Comparison of ENCODE assay signal across 8 cellular contexts in genomic region chr2:195543902-195544894, GRCh38.
DNase-seq lines count a peak whose midpoint lies in the region; ATAC-seq and TF ChIP-seq lines count a peak whose summit lies in the region.

No MANE protein-coding gene starts in this region.

- POLR2A ChIA-PET in Panc1 (lab: Charles Lee), result interaction anchor here (0.7 kb wide), 1 partner anchor 112 kb away, joined by 13 read pairs; no protein-coding TSS in a partner anchor

- peaks cover 2% of the 10 kb centered on the region for H3K27me3 Mint-ChIP-seq in endothelial cell (ENCODE audit: unreplicated experiment)

- no peaks in the 10 kb centered on the region for H3K9me3 Mint-ChIP-seq in endothelial cell (ENCODE audit: unreplicated experiment)

- intact Hi-C loops in Panc1 (cut with micrococcal nuclease; ENCODE audit: unreplicated experiment), result no loop called here

- no peaks in the 10 kb centered on the region for H3K27me3 ChIP-seq in Panc1 (ENCODE audit: control insufficient read depth, insufficient read depth, low read length)

- H3K27ac Mint-ChIP-seq in endothelial cell (ENCODE audit: unreplicated experiment), result no peak overlapping the region

- H3K4me3 Mint-ChIP-seq in endothelial cell (ENCODE audit: unreplicated experiment), result no peak overlapping the region

- peak; percentile 97 for ATAC-seq in GM18907 (IDR thresholded peaks at IDR 0.05; ENCODE audit: unreplicated experiment)
- ATAC-seq in HG02678 (IDR thresholded peaks at IDR 0.05; ENCODE audit: unreplicated experiment), result peak; percentile 92
- ATAC-seq in Panc1, result peak; percentile 99

- BruUV-seq in Panc1 (replicated peaks; lab: Mats Ljungman, UMichigan), result no TSS peak

- TF ChIP-seq CTCF in Panc1 (IDR thresholded peaks at IDR 0.05), result no peak
- TF ChIP-seq CTCF in endothelial cell (IDR thresholded peaks at IDR 0.05; ENCODE audit: unreplicated experiment), result no peak

- H3K36me3 ChIP-seq in Panc1 (ENCODE audit: control insufficient read depth, insufficient read depth, low read length), result no peaks in the 10 kb centered on the region

- TF ChIP-seq POLR2A in erythroblast (IDR thresholded peaks at IDR 0.05; ENCODE audit: low read length), result no peak

- H3K27ac ChIP-seq in Panc1 (ENCODE audit: low read length), result peak overlapping the region; percentile 45; the same call in 1 of the 2 replicates

- in situ Hi-C loops in Panc1 (cut with HindIII; ENCODE audit: low pct_unique_long_range_greater_than_20kb, low sequenced_read_pairs), result no loop called here

- H3K9me3 ChIP-seq in Panc1 (ENCODE audit: control insufficient read depth, insufficient read depth, low read depth, low read length), result peaks cover 7% of the 10 kb centered on the region; the same call in 1 of the 2 replicates

- no peak overlapping the region for H3K4me3 ChIP-seq in Panc1 (ENCODE audit: low read depth in 2 of 2, low read length in 2 of 2)

- CTCF ChIA-PET in Panc1 (lab: Charles Lee), result interaction anchor here (0.6 kb wide), 1 partner anchor 394 kb away, joined by 5 read pairs; no protein-coding TSS in a partner anchor

- peaks cover 4% of the 10 kb centered on the region for H3K36me3 Mint-ChIP-seq in endothelial cell (ENCODE audit: low read depth, unreplicated experiment)

- DNase-seq in Panc1 (ENCODE audit: low read depth, low spot score) (no peak), kidney glomerular epithelial cell (lab: John Stamatoyannopoulos, UW) (peak; percentile 94), endothelial cell (ENCODE audit: low spot score) (no peak), NCI-H2171 (lab: John Stamatoyannopoulos, UW) (no peak), erythroblast (lab: John Stamatoyannopoulos, UW) (no peak), NOMO-1 treated with dmso at 0.1 percent for 144 hours (lab: John Stamatoyannopoulos, UW; ENCODE audit: unreplicated experiment) (no peak)

- H3K4me1 Mint-ChIP-seq in endothelial cell (ENCODE audit: unreplicated experiment), result no peaks in the 10 kb centered on the region

- peaks cover 4% of the 10 kb centered on the region; the same call in 1 of the 2 replicates for H3K4me1 ChIP-seq in Panc1 (ENCODE audit: control insufficient read depth, insufficient read depth, low read length)
